Comparison of ENCODE assay signal across 10 cellular contexts in genomic region chr22:18881260-18881659, GRCh38. TPM values are rescaled to one million over a fixed set of nuclear protein-coding genes. Genes with fewer than 3 reads are reported as not detected.
A peak's percentile ranks its signal among the peaks of the same experiment; 100 is the strongest.
DNase-seq lines count a peak whose midpoint lies in the region; ATAC-seq and TF ChIP-seq lines count a peak whose summit lies in the region.
"Not testable (repeated sequence)": the region's sequence is repeated elsewhere in the genome, so short reads cannot be mapped to it uniquely, and the experiment has no call there.
"Had no signal": no experiment of that assay in that cellular context is flagged by ENCODE, and none has a peak within 500 bp of the region (broad histone marks: within the 10 kb centered on the region; RNA-seq: fewer than 3 reads in every experiment).

No MANE protein-coding gene starts in this region.

- intact Hi-C loops in activated T-helper 2 cell treated with anti-CD3 and anti-CD28 coated beads, Interferon-gamma antibody, Interleukin-2, Interleukin-4, amounts not matched to agents 10 μg/mL and 5 μg/mL and 100 μg/mL, durations not matched to agents 14 hours and 24 hours and 36 hours (cut with micrococcal nuclease); psoas muscle (cut with DNase I); thyroid gland (cut with DNase I): not testable (repeated sequence)

- H3K36me3 Mint-ChIP-seq in activated T-helper 2 cell treated with anti-CD3 and anti-CD28 coated beads, Interferon-gamma antibody, Interleukin-2, Interleukin-4, amounts not matched to agents 10 μg/mL and 5 μg/mL and 100 μg/mL, durations not matched to agents 14 hours and 24 hours and 36 hours (ENCODE audit: low read depth): not testable (repeated sequence)

- in situ Hi-C loops in KBM-7 (cut with MboI; ENCODE audit: low pct_unique_long_range_greater_than_20kb, low sequenced_read_pairs): not testable (repeated sequence)

- WGBS in psoas muscle, 3 donors: 28 to 38% (median 35%) methylated on average over 3 of the region's 3 CpGs
- WGBS in thyroid gland, 2 donors: 28 to 56% methylated on average over 3 of the region's 3 CpGs

- H3K27ac ChIP-seq in effector memory CD4-positive, alpha-beta T cell (ENCODE audit: insufficient read depth, low read length, poor library complexity, severe bottlenecking); psoas muscle; thyroid gland: not testable (repeated sequence)

- DNase-seq in KBM-7: peak; percentile 0
- DNase-seq in T-helper 2 cell: peak in 4 of 5 experiments; percentile 16 to 85 (median 56)
- peak; percentile 83 for DNase-seq in activated CD8-positive, alpha-beta memory T cell treated with anti-CD3 and anti-CD28 coated beads for 24 hours
- DNase-seq in activated T-helper 2 cell treated with anti-CD3 and anti-CD28 coated beads, Interferon-gamma antibody, Interleukin-2, Interleukin-4, amounts not matched to agents 10 μg/mL and 5 μg/mL and 100 μg/mL, durations not matched to agents 14 hours and 24 hours and 36 hours (ENCODE audit: low spot score): peak; percentile 72
- DNase-seq in effector memory CD4-positive, alpha-beta T cell: peak; percentile 24 to 66 (median 59)
- DNase-seq in psoas muscle: peak; percentile 1 to 23
- peak; percentile 50 for DNase-seq in stimulated activated CD8-positive, alpha-beta memory T cell treated with anti-CD3 and anti-CD28 coated beads, Interleukin-12 subunit alpha, Interleukin-12 subunit beta, amount 100 ng/mL, for 1 hour (ENCODE audit: low read depth)
- peak; percentile 1 to 5 for DNase-seq in thyroid gland

- H3K27me3 ChIP-seq in effector memory CD4-positive, alpha-beta T cell (replicated peaks; ENCODE audit: control insufficient read depth, insufficient read depth, low read length, poor library complexity, severe bottlenecking); psoas muscle (ENCODE audit: insufficient read depth in 3 of 3, low read length in 2 of 3); thyroid gland: not testable (repeated sequence)

- not testable (repeated sequence) for H3K4me3 ChIP-seq in effector memory CD4-positive, alpha-beta T cell (ENCODE audit: insufficient read depth, low read depth, low read length, poor library complexity, severe bottlenecking); psoas muscle; thyroid gland (replicated peaks in 1 of 3)

- not testable (repeated sequence) for H3K4me1 ChIP-seq in effector memory CD4-positive, alpha-beta T cell (ENCODE audit: control insufficient read depth, insufficient read depth, low read length, poor library complexity, severe bottlenecking); psoas muscle; thyroid gland

- H3K9me3 Mint-ChIP-seq in activated T-helper 2 cell treated with anti-CD3 and anti-CD28 coated beads, Interferon-gamma antibody, Interleukin-2, Interleukin-4, amounts not matched to agents 10 μg/mL and 5 μg/mL and 100 μg/mL, durations not matched to agents 14 hours and 24 hours and 36 hours: not testable (repeated sequence)

- not testable (repeated sequence) for TF ChIP-seq CTCF in psoas muscle (IDR thresholded peaks at IDR 0.05); thyroid gland (IDR thresholded peaks at IDR 0.05)

- H3K27ac Mint-ChIP-seq in activated T-helper 2 cell treated with anti-CD3 and anti-CD28 coated beads, Interferon-gamma antibody, Interleukin-2, Interleukin-4, amounts not matched to agents 10 μg/mL and 5 μg/mL and 100 μg/mL, durations not matched to agents 14 hours and 24 hours and 36 hours: not testable (repeated sequence)

- not testable (repeated sequence) for H3K27me3 Mint-ChIP-seq in activated T-helper 2 cell treated with anti-CD3 and anti-CD28 coated beads, Interferon-gamma antibody, Interleukin-2, Interleukin-4, amounts not matched to agents 10 μg/mL and 5 μg/mL and 100 μg/mL, durations not matched to agents 14 hours and 24 hours and 36 hours (ENCODE audit: low read depth)

- not testable (repeated sequence) for TF ChIP-seq POLR2A in thyroid gland (IDR thresholded peaks at IDR 0.05)

- ATAC-seq in psoas muscle: not testable (repeated sequence)

- H3K4me3 Mint-ChIP-seq in activated T-helper 2 cell treated with anti-CD3 and anti-CD28 coated beads, Interferon-gamma antibody, Interleukin-2, Interleukin-4, amounts not matched to agents 10 μg/mL and 5 μg/mL and 100 μg/mL, durations not matched to agents 14 hours and 24 hours and 36 hours (ENCODE audit: low read depth): not testable (repeated sequence)

- not testable (repeated sequence) for H3K9me3 ChIP-seq in effector memory CD4-positive, alpha-beta T cell (ENCODE audit: control insufficient read depth, low read length); psoas muscle; thyroid gland

- not testable (repeated sequence) for H3K4me1 Mint-ChIP-seq in activated T-helper 2 cell treated with anti-CD3 and anti-CD28 coated beads, Interferon-gamma antibody, Interleukin-2, Interleukin-4, amounts not matched to agents 10 μg/mL and 5 μg/mL and 100 μg/mL, durations not matched to agents 14 hours and 24 hours and 36 hours (ENCODE audit: low read depth)

- H3K36me3 ChIP-seq in effector memory CD4-positive, alpha-beta T cell (ENCODE audit: control insufficient read depth, insufficient read depth, low read length); psoas muscle (ENCODE audit: insufficient read depth in 1 of 2, low read depth in 1 of 2); thyroid gland: not testable (repeated sequence)

RNA-seq across cellular contexts. Expression of gene DGCR6, which starts 24.9 kb away (rescaled TPM):
- 0.87 and 1.2 TPM in 2 replicates for total RNA-seq in activated T-helper 2 cell treated with anti-CD3 and anti-CD28 coated beads, Interferon-gamma antibody, Interleukin-2, Interleukin-4, amounts not matched to agents 10 μg/mL and 5 μg/mL and 100 μg/mL, durations not matched to agents 14 hours and 24 hours and 36 hours
- total RNA-seq in psoas muscle (10 to 100 TPM; 13.1 to 30.6 (median 21.7) TPM), thyroid gland (10 to 100 TPM in 1 of 4 donors, 1 to 10 TPM in 3; 5.4 to 33.3 (median 7.9) TPM)
- 10 to 100 TPM in 1 of 3 donors, 1 to 10 TPM in 2; 8.0 to 27.7 (median 8.9) TPM for polyA plus RNA-seq in psoas muscle

RNA-seq across cellular contexts. Expression of gene PRODH, which starts 54.8 kb away (rescaled TPM):
- 0.50 and 0.94 TPM in 2 replicates for total RNA-seq in activated T-helper 2 cell treated with anti-CD3 and anti-CD28 coated beads, Interferon-gamma antibody, Interleukin-2, Interleukin-4, amounts not matched to agents 10 μg/mL and 5 μg/mL and 100 μg/mL, durations not matched to agents 14 hours and 24 hours and 36 hours
- total RNA-seq in psoas muscle: 10 to 100 TPM in 3 of 4 donors, 1 to 10 TPM in 1; 4.5 to 52.6 (median 14.0) TPM
- polyA plus RNA-seq in psoas muscle: 10 to 100 TPM in 1 of 3 donors, 1 to 10 TPM in 2; 1.6 to 11.3 (median 4.5) TPM
- total RNA-seq in thyroid gland: 10 to 100 TPM in 1 of 4 donors, 1 to 10 TPM in 3; 1.6 to 10.2 (median 5.2) TPM
- total RNA-seq: activated B cell treated with CpG ODN at 0.5 μM for 24 hours had no signal
- polyA plus RNA-seq: IgD-negative memory B cell had no signal

Comparison
In these comparisons a context has a peak if more than half of its experiments do, and no peak if none do; other contexts are left out.
1. DNase-seq: peak in every context shown above with its lines; median percentile 83 in activated CD8-positive, alpha-beta memory T cell treated with anti-CD3 and anti-CD28 coated beads for 24 hours; 72 in activated T-helper 2 cell treated with anti-CD3 and anti-CD28 coated beads, Interferon-gamma antibody, Interleukin-2, Interleukin-4, amounts not matched to agents 10 μg/mL and 5 μg/mL and 100 μg/mL, durations not matched to agents 14 hours and 24 hours and 36 hours; 59 in effector memory CD4-positive, alpha-beta T cell; 56 in T-helper 2 cell; 50 in stimulated activated CD8-positive, alpha-beta memory T cell treated with anti-CD3 and anti-CD28 coated beads, Interleukin-12 subunit alpha, Interleukin-12 subunit beta, amount 100 ng/mL, for 1 hour; 12 in psoas muscle; 3 in thyroid gland; 0 in KBM-7.